In genomic region chr4:113146876-113147358, GRCh38 we compare ENCODE assay signal across 8 cellular contexts.
DNase-seq lines count a peak whose midpoint lies in the region; ATAC-seq and TF ChIP-seq lines count a peak whose summit lies in the region.

No MANE protein-coding gene starts in this region.

- POLR2A ChIA-PET in activated CD8-positive, alpha-beta T cell treated with anti-CD3 and anti-CD28 coated beads for 36 hours (lab: Charles Lee) = interaction anchor here (0.6 kb wide), 1 partner anchor 20 kb away, joined by 3 read pairs; no protein-coding TSS in a partner anchor

- CTCF ChIA-PET in activated CD8-positive, alpha-beta T cell treated with anti-CD3 and anti-CD28 coated beads for 36 hours (lab: Charles Lee) = interaction anchor here (0.7 kb wide), 1 partner anchor 227 kb away, joined by 3 read pairs; no protein-coding TSS in a partner anchor

- TF ChIP-seq EP300 in upper lobe of left lung (IDR thresholded peaks at IDR 0.05) = no peak

- H3K27ac ChIP-seq in upper lobe of left lung = peak overlapping the region in 2 of 4 donors; percentile 6 to 72

- H3K4me1 Mint-ChIP-seq in activated CD8-positive, alpha-beta T cell treated with anti-CD3 and anti-CD28 coated beads for 36 hours (ENCODE audit: low read depth) = peaks cover 6% of the 10 kb centered on the region

- WGBS in upper lobe of left lung, 2 donors = 38 to 44% methylated on average over 10 of the region's 10 CpGs

- ATAC-seq in GM18907 (IDR thresholded peaks at IDR 0.05; ENCODE audit: unreplicated experiment) = peak; percentile 91
- peak; percentile 82 for ATAC-seq in HG02943 (IDR thresholded peaks at IDR 0.05; ENCODE audit: low read depth, unreplicated experiment)
- ATAC-seq in activated CD8-positive, alpha-beta T cell treated with anti-CD3 and anti-CD28 coated beads for 36 hours = peak; percentile 53
- peak; percentile 55 to 66 for ATAC-seq in upper lobe of left lung (ENCODE audit: low FRiP score in 2 of 2)
- ATAC-seq in GM19467 (IDR thresholded peaks at IDR 0.05; ENCODE audit: unreplicated experiment) = no peak

- H3K4me3 Mint-ChIP-seq in activated CD8-positive, alpha-beta T cell treated with anti-CD3 and anti-CD28 coated beads for 36 hours = peak overlapping the region; percentile 57

- intact Hi-C loops in activated CD8-positive, alpha-beta T cell treated with anti-CD3 and anti-CD28 coated beads for 36 hours (cut with micrococcal nuclease) = no loop called here

- no peaks in the 10 kb centered on the region for H3K36me3 ChIP-seq in upper lobe of left lung

- no peaks in the 10 kb centered on the region for H3K9me3 Mint-ChIP-seq in activated CD8-positive, alpha-beta T cell treated with anti-CD3 and anti-CD28 coated beads for 36 hours

- H3K9me3 ChIP-seq in upper lobe of left lung = no peaks in the 10 kb centered on the region

- TF ChIP-seq POLR2A in upper lobe of left lung (IDR thresholded peaks at IDR 0.05) = no peak

- DNase-seq in activated CD8-positive, alpha-beta T cell treated with anti-CD3 and anti-CD28 coated beads for 36 hours = peak; percentile 2
- peak; percentile 49 for DNase-seq in kidney tubule cell (ENCODE audit: low spot score)
- DNase-seq in upper lobe of left lung = no peak
- DNase-seq in UCSD-AML1 (lab: John Stamatoyannopoulos, UW; ENCODE audit: unreplicated experiment) = no peak
- no peak for DNase-seq in NCI-H1694 (lab: John Stamatoyannopoulos, UW)

- peak overlapping the region; percentile 6 to 38 (median 30) for H3K4me3 ChIP-seq in upper lobe of left lung

- H3K27me3 Mint-ChIP-seq in activated CD8-positive, alpha-beta T cell treated with anti-CD3 and anti-CD28 coated beads for 36 hours = peaks cover 1% of the 10 kb centered on the region

- no peaks in the 10 kb centered on the region for H3K27me3 ChIP-seq in upper lobe of left lung

- no peaks in the 10 kb centered on the region for H3K36me3 Mint-ChIP-seq in activated CD8-positive, alpha-beta T cell treated with anti-CD3 and anti-CD28 coated beads for 36 hours (ENCODE audit: low read depth)

- H3K4me1 ChIP-seq in upper lobe of left lung = peaks cover 3 to 22% (median 4%) of the 10 kb centered on the region in 4 donors

- no peak for TF ChIP-seq CTCF in activated CD8-positive, alpha-beta T cell treated with anti-CD3 and anti-CD28 coated beads for 36 hours (IDR thresholded peaks at IDR 0.05)
- TF ChIP-seq CTCF in upper lobe of left lung (IDR thresholded peaks at IDR 0.05) = no peak

- H3K27ac Mint-ChIP-seq in activated CD8-positive, alpha-beta T cell treated with anti-CD3 and anti-CD28 coated beads for 36 hours = no peak overlapping the region

Comparison
In these comparisons a context has a peak if more than half of its experiments do, and no peak if none do; other contexts are left out.
1. DNase-seq: peak in activated CD8-positive, alpha-beta T cell treated with anti-CD3 and anti-CD28 coated beads for 36 hours (single experiment) and kidney tubule cell (single experiment); none in upper lobe of left lung (0 of 2), UCSD-AML1 (single experiment) and NCI-H1694 (single experiment).